ENCODE assay signal across 10 cellular contexts in the genomic region with DNA sequence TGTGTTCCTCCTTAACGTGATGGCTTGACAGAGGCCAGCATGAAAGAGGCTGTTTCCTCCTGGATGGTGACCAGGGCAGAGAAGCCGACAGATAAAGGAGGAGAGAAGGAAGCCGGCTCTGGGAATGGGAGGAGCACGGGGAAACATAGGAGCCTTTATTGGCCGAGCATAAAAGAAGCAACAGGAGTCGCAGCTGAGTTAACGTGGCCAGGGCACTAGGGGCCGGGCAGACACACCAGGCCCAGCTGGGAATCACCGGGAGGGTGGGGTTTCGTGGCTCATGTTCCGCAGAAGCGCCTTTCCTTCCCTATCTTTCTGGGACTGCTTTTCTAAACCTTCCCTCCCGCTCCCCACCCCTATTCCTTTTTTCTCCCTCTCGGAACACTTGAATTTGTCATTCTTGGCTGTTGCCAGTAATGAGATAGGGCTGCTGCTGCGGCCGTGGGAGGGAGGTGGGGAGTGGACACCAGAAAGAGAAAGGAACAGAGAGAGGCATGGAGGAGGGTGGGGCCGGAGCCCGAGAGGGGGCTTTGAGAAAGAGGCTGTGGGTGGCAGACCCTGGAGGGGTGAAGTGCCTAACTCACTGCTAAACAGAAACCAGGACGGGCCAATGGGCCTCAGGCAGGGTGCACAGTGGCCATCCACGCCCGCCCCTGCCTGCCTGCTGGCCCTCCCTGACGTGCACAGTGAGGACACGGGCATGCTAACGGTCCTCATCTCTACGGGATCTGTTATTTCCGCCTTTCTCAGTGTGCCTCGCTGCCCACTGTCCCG.
DNase-seq lines count a peak whose midpoint lies in the region; ATAC-seq and TF ChIP-seq lines count a peak whose summit lies in the region.
"Had no signal": no experiment of that assay in that cellular context is flagged by ENCODE, and none has a peak within 500 bp of the region (broad histone marks: within the 10 kb centered on the region; RNA-seq: fewer than 3 reads in every experiment).

No MANE protein-coding gene starts in this region.

- H3K4me3 ChIP-seq in AG04449 (ENCODE audit: low read depth, low read length) (peak overlapping the region; percentile 23), NT2/D1 (ENCODE audit: insufficient read length, low read depth) (peak overlapping the region; percentile 9), fibroblast of lung (replicated peaks in 1 of 4; ENCODE audit: control extremely low read depth in 1 of 4, insufficient read depth in 1 of 4, low read depth in 3 of 4, low read length in 4 of 4) (peak overlapping the region in 1 of 4 experiments; percentile 27)

- DNase-seq in AG04449 (ENCODE audit: low read depth, low spot score): no peak
- no peak for DNase-seq in NT2/D1 (ENCODE audit: low read depth, low spot score)
- peak; percentile 76 to 91 for DNase-seq in fibroblast of lung (ENCODE audit: low read depth in 2 of 2)
- peak; percentile 63 for DNase-seq in nephron progenitor cell
- no peak for DNase-seq in SK-N-DZ (ENCODE audit: low spot score)
- DNase-seq: SHP77 had no signal

- POLR2A ChIA-PET in AG04449 (lab: Yijun Ruan, JAX): no interaction called here

- peak overlapping the region; percentile 74 for H2AFZ ChIP-seq in fibroblast of lung (ENCODE audit: low read length)

- H4K20me1 ChIP-seq in fibroblast of lung (ENCODE audit: control insufficient read depth, extremely low read depth, insufficient read depth, low read length): no peaks in the 10 kb centered on the region

- no peaks in the 10 kb centered on the region for H3K9me3 Mint-ChIP-seq in nephron progenitor cell

- H3K9me3 ChIP-seq in NT2/D1 (ENCODE audit: insufficient read depth, low read length) (no peaks in the 10 kb centered on the region), fibroblast of lung (ENCODE audit: control insufficient read depth, insufficient read depth, low read depth, low read length) (no peaks in the 10 kb centered on the region)

- H3K9ac ChIP-seq in NT2/D1 (ENCODE audit: insufficient read length, low read depth) (peak overlapping the region; percentile 72), fibroblast of lung (ENCODE audit: insufficient read depth, low read length) (peak overlapping the region; percentile 32)

- peak overlapping the region; percentile 75 for H3K4me2 ChIP-seq in fibroblast of lung (ENCODE audit: extremely low read depth, insufficient read depth, low read length)

- H3K36me3 Mint-ChIP-seq in nephron progenitor cell (ENCODE audit: low read depth): no peaks in the 10 kb centered on the region

- no peaks in the 10 kb centered on the region for H3K79me2 ChIP-seq in fibroblast of lung (ENCODE audit: control insufficient read depth, insufficient read depth, low read length)

- H3K27me3 ChIP-seq in NT2/D1 (ENCODE audit: insufficient read depth, insufficient read length) (peaks cover 4% of the 10 kb centered on the region), fibroblast of lung (ENCODE audit: control insufficient read depth, insufficient read depth, low read length) (no peaks in the 10 kb centered on the region)

- H3K36me3 ChIP-seq in NT2/D1 (ENCODE audit: insufficient read depth, insufficient read length, low read length) (no peaks in the 10 kb centered on the region), fibroblast of lung (ENCODE audit: control insufficient read depth, insufficient read depth, low read length) (no peaks in the 10 kb centered on the region)

- CTCF ChIA-PET in AG04449 (lab: Yijun Ruan, JAX): interaction anchor here (0.7 to 2.5 kb wide), 5 partner anchors 10 to 151 kb away, joined by 3 to 10 read pairs (median 3); no protein-coding TSS in a partner anchor

- TF ChIP-seq CTCF in AG04449 (IDR thresholded peaks at IDR 0.05; ENCODE audit: insufficient read depth, low read length, missing control alignments): no peak
- TF ChIP-seq CTCF in fibroblast of lung (conservative IDR thresholded peaks at IDR 0.05 in 1 of 2, IDR thresholded peaks at IDR 0.05 in 1 of 2; ENCODE audit: low read depth in 1 of 2, low read length in 2 of 2): peak in 1 of 2 donors; percentile 12
- TF ChIP-seq CTCF in nephron progenitor cell (IDR thresholded peaks at IDR 0.05): no peak

- H3K4me1 Mint-ChIP-seq in nephron progenitor cell: peaks cover 36% of the 10 kb centered on the region

- ATAC-seq in GM19467 (IDR thresholded peaks at IDR 0.05; ENCODE audit: unreplicated experiment) (no peak), HG03460 (IDR thresholded peaks at IDR 0.05; ENCODE audit: unreplicated experiment) (no peak), HG02885 (IDR thresholded peaks at IDR 0.05; ENCODE audit: poor library complexity, unreplicated experiment) (no peak)

- H3K27ac Mint-ChIP-seq in nephron progenitor cell: peak overlapping the region; percentile 72

- peak overlapping the region; percentile 85 for H3K27ac ChIP-seq in fibroblast of lung (ENCODE audit: insufficient read depth, low read length)
- H3K27ac ChIP-seq: C4-2B had no signal

- H3K27me3 Mint-ChIP-seq in nephron progenitor cell (ENCODE audit: low read depth, poor library complexity): peaks cover 31% of the 10 kb centered on the region

- H3K4me3 Mint-ChIP-seq in nephron progenitor cell: peak overlapping the region; percentile 19

- H3K4me1 ChIP-seq in NT2/D1 (ENCODE audit: insufficient read depth, insufficient read length) (peaks cover 24% of the 10 kb centered on the region), fibroblast of lung (ENCODE audit: control insufficient read depth, extremely low read depth, insufficient read depth, low read length) (peaks cover 43% of the 10 kb centered on the region)

Comparison
In these comparisons a context has a peak if more than half of its experiments do, and no peak if none do; other contexts are left out.
1. DNase-seq: peak in fibroblast of lung (2 of 2) and nephron progenitor cell (single experiment); none in AG04449 (single experiment), NT2/D1 (single experiment) and SK-N-DZ (single experiment).